Comparison of ENCODE assay signal across 27 cellular contexts in the genomic region with DNA sequence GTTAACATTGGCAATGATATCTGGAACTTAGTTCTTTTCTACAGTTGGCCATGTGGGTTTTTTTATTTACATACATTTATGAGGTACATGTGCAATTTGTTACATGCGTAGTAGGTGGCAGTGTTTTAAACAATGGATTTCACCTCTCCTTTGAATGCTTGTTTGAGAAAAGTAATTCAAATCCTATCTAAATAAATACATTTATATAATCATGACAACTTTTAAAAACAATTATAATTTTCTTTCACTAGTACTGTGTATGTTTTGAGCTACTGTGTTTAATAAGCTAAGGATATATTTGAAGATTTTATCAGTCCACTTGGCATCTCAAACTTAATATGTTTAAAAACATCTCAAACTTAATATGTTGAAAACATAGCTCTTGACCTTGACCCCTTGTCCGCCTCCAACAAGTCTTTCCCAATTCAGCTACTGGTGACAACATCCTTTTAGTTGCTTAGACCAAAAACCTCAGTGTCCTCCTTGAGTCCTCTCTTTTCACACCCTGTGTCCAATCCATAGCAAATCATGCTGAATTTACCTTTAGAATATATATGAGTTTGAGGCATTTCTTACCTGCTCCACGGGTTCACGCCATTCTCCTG.
"Had no signal": no experiment of that assay in that cellular context is flagged by ENCODE, and none has a peak within 500 bp of the region (broad histone marks: within the 10 kb centered on the region; RNA-seq: fewer than 3 reads in every experiment).

No MANE protein-coding gene starts in this region.

- DNase-seq: activated B cell treated with CpG ODN at 0.5 μM for 24 hours; activated CD4-positive, alpha-beta T cell treated with anti-CD3 and anti-CD28 coated beads for 36 hours; activated CD4-positive, alpha-beta T cell treated with anti-CD3 and anti-CD28 coated beads, Interleukin-2, amount 50 U/mL, for 4 hours; activated CD8-positive, alpha-beta memory T cell treated with anti-CD3 and anti-CD28 coated beads for 24 hours; activated CD8-positive, alpha-beta memory T cell treated with anti-CD3 and anti-CD28 coated beads, Interleukin-2, amount 50 U/mL, for 4 hours; activated T-cell treated with anti-CD3 and anti-CD28 coated beads, Interleukin-2, amount 50 U/mL, for 24 hours; aorta; colonic mucosa; dorsolateral prefrontal cortex; esophagus squamous epithelium; heart right ventricle; kidney; natural killer cell; ovary; stimulated activated CD4-positive, alpha-beta T cell treated with anti-CD3 and anti-CD28 coated beads, Interleukin-15, amount 100 ng/mL, for 24 hours; T1000; upper lobe of right lung had no signal

- H3K4me3 ChIP-seq: colonic mucosa, dorsolateral prefrontal cortex, esophagus squamous epithelium, heart right ventricle, ovary, smooth muscle cell, thoracic aorta, upper lobe of right lung had no signal

- ATAC-seq: activated CD4-positive, alpha-beta T cell treated with anti-CD3 and anti-CD28 coated beads for 36 hours; activated naive CD4-positive, alpha-beta T cell treated with anti-CD3 and anti-CD28 coated beads, Interleukin-2, amount 50 U/mL, for 72 hours; activated T-helper 17 cell treated with anti-CD3 and anti-CD28 coated beads, Interleukin-2, amount 50 U/mL, for 72 hours; natural killer cell; sciatic nerve; stimulated activated memory B cell treated with anti-CD40 and anti-IgM and Interleukin-4, amounts not matched to agents 10 μg/mL and 1 μg/mL and 100 μg/mL, for 72 hours had no signal

- H3K4me1 ChIP-seq: colonic mucosa had no signal

- H3K27ac ChIP-seq: colonic mucosa, neutrophil, ovary, thoracic aorta, upper lobe of right lung had no signal

- H3K4me3 Mint-ChIP-seq: activated B cell treated with CpG ODN at 0.5 μM for 24 hours; activated CD4-positive, alpha-beta T cell treated with anti-CD3 and anti-CD28 coated beads for 36 hours; activated T-cell treated with anti-CD3 and anti-CD28 coated beads, Interleukin-2, amount 50 U/mL, for 24 hours; activated T-helper 17 cell treated with anti-CD3 and anti-CD28 coated beads, Interleukin-2, amount 50 U/mL, for 72 hours; brain; central memory CD8-positive, alpha-beta T cell; mesothelial cell of epicardium; natural killer cell; stimulated activated memory B cell treated with anti-CD40 and anti-IgM and Interleukin-4, amounts not matched to agents 10 μg/mL and 1 μg/mL and 100 μg/mL, for 72 hours had no signal

- H3K36me3 Mint-ChIP-seq: activated naive CD4-positive, alpha-beta T cell treated with anti-CD3 and anti-CD28 coated beads, Interleukin-2, amount 50 U/mL, for 72 hours; natural killer cell; stimulated activated memory B cell treated with anti-CD40 and anti-IgM and Interleukin-4, amounts not matched to agents 10 μg/mL and 1 μg/mL and 100 μg/mL, for 72 hours had no signal

- H3K4me1 Mint-ChIP-seq: activated CD4-positive, alpha-beta T cell treated with anti-CD3 and anti-CD28 coated beads for 36 hours; activated T-helper 17 cell treated with anti-CD3 and anti-CD28 coated beads, Interleukin-2, amount 50 U/mL, for 72 hours; central memory CD8-positive, alpha-beta T cell; natural killer cell; stimulated activated memory B cell treated with anti-CD40 and anti-IgM and Interleukin-4, amounts not matched to agents 10 μg/mL and 1 μg/mL and 100 μg/mL, for 72 hours had no signal

- H3K36me3 ChIP-seq: colonic mucosa, esophagus squamous epithelium, neutrophil, ovary, thoracic aorta, upper lobe of right lung had no signal

- H3K27ac Mint-ChIP-seq: activated B cell treated with CpG ODN at 0.5 μM for 24 hours; activated CD4-positive, alpha-beta T cell treated with anti-CD3 and anti-CD28 coated beads for 36 hours; activated naive CD4-positive, alpha-beta T cell treated with anti-CD3 and anti-CD28 coated beads, Interleukin-2, amount 50 U/mL, for 72 hours; activated T-cell treated with anti-CD3 and anti-CD28 coated beads, Interleukin-2, amount 50 U/mL, for 24 hours; activated T-helper 17 cell treated with anti-CD3 and anti-CD28 coated beads, Interleukin-2, amount 50 U/mL, for 72 hours; mesothelial cell of epicardium; natural killer cell; stimulated activated memory B cell treated with anti-CD40 and anti-IgM and Interleukin-4, amounts not matched to agents 10 μg/mL and 1 μg/mL and 100 μg/mL, for 72 hours had no signal

- H3K27me3 ChIP-seq: colonic mucosa, dorsolateral prefrontal cortex, esophagus squamous epithelium, heart right ventricle, neutrophil, ovary, upper lobe of right lung had no signal

- H3K9me3 Mint-ChIP-seq: activated B cell treated with CpG ODN at 0.5 μM for 24 hours; activated naive CD4-positive, alpha-beta T cell treated with anti-CD3 and anti-CD28 coated beads, Interleukin-2, amount 50 U/mL, for 72 hours; activated T-cell treated with anti-CD3 and anti-CD28 coated beads, Interleukin-2, amount 50 U/mL, for 24 hours; activated T-helper 17 cell treated with anti-CD3 and anti-CD28 coated beads, Interleukin-2, amount 50 U/mL, for 72 hours; brain; natural killer cell had no signal

- H3K27me3 Mint-ChIP-seq: activated B cell treated with CpG ODN at 0.5 μM for 24 hours; activated CD4-positive, alpha-beta T cell treated with anti-CD3 and anti-CD28 coated beads for 36 hours; activated T-cell treated with anti-CD3 and anti-CD28 coated beads, Interleukin-2, amount 50 U/mL, for 24 hours; brain; central memory CD8-positive, alpha-beta T cell; stimulated activated memory B cell treated with anti-CD40 and anti-IgM and Interleukin-4, amounts not matched to agents 10 μg/mL and 1 μg/mL and 100 μg/mL, for 72 hours had no signal

- H3K4me2 ChIP-seq: smooth muscle cell had no signal

- H3K9me3 ChIP-seq: colonic mucosa, esophagus squamous epithelium, heart right ventricle, neutrophil, ovary, thoracic aorta, upper lobe of right lung had no signal
